ENCODE assay signal across 9 cellular contexts in the genomic region with DNA sequence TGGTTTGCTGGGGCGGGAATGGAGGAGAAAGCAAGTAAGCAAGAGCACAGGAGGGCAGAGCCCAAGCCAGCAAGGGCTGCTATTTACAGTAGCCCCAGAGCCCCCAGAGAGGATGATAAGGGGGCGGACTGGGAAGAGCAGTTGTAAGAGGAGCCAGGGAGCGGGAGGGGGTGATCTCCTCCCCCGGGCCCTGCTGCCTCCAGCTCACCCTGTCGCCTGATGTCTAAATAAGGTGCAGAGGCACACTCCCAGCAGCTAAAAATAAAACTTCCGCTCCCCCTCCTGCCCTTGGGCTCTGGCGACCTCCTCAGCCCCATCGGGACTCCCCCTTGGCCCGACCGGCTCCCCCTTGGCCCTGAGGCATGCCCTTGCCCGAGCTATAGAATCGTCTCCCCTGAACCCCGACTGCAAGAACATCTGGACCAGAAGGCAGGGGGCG. TPM values are rescaled to one million over a fixed set of nuclear protein-coding genes. Genes with fewer than 3 reads are reported as not detected.
DNase-seq lines count a peak whose midpoint lies in the region; ATAC-seq and TF ChIP-seq lines count a peak whose summit lies in the region.
"Had no signal": no experiment of that assay in that cellular context is flagged by ENCODE, and none has a peak within 500 bp of the region (broad histone marks: within the 10 kb centered on the region; RNA-seq: fewer than 3 reads in every experiment).

No MANE protein-coding gene starts in this region.

- H3K4me3 Mint-ChIP-seq in stimulated activated memory B cell treated with anti-CD40 and anti-IgM and Interleukin-4, amounts not matched to agents 10 μg/mL and 1 μg/mL and 100 μg/mL, for 72 hours = peak overlapping the region; percentile 76
- H3K4me3 Mint-ChIP-seq: T-helper 1 cell treated with Interleukin-12 subunit alpha and Interleukin-12 subunit beta and Interleukin-4 antibody, amounts not matched to agents 30 μg/mL and 1 μg/mL, for 36 hours had no signal

- H3K9me3 ChIP-seq in esophagus muscularis mucosa = no peaks in the 10 kb centered on the region

- intact Hi-C loops in esophagus muscularis mucosa (cut with DNase I) = loop anchor here (2.0 to 5.0 kb wide), 2 partner anchors 71 to 112 kb away; no protein-coding TSS in a partner anchor

- H3K4me1 Mint-ChIP-seq in stimulated activated memory B cell treated with anti-CD40 and anti-IgM and Interleukin-4, amounts not matched to agents 10 μg/mL and 1 μg/mL and 100 μg/mL, for 72 hours = peaks cover 85% of the 10 kb centered on the region

- WGBS in esophagus muscularis mucosa = 31% methylated on average over 12 of the region's 14 CpGs

- H3K36me3 ChIP-seq in esophagus muscularis mucosa = no peaks in the 10 kb centered on the region

- no peaks in the 10 kb centered on the region for H3K36me3 Mint-ChIP-seq in stimulated activated memory B cell treated with anti-CD40 and anti-IgM and Interleukin-4, amounts not matched to agents 10 μg/mL and 1 μg/mL and 100 μg/mL, for 72 hours

- peak; percentile 37 for ATAC-seq in GM19023 (IDR thresholded peaks at IDR 0.05; ENCODE audit: unreplicated experiment)
- peak; percentile 41 for ATAC-seq in HG03025 (IDR thresholded peaks at IDR 0.05; ENCODE audit: low FRiP score, unreplicated experiment)
- ATAC-seq in stimulated activated memory B cell treated with anti-CD40 and anti-IgM and Interleukin-4, amounts not matched to agents 10 μg/mL and 1 μg/mL and 100 μg/mL, for 72 hours = peak; percentile 68

- no peaks in the 10 kb centered on the region for H3K27me3 ChIP-seq in esophagus muscularis mucosa

- DNase-seq in esophagus muscularis mucosa (ENCODE audit: extremely low spot score) (no peak), NCI-H1694 (lab: John Stamatoyannopoulos, UW) (no peak), NCI-H510A (lab: John Stamatoyannopoulos, UW) (no peak), middle frontal gyrus (ENCODE audit: extremely low spot score, low spot score) (no peak), mesenteric fat pad (ENCODE audit: low spot score) (no peak)

- TF ChIP-seq EP300 in esophagus muscularis mucosa (IDR thresholded peaks at IDR 0.05) = no peak

- no peaks in the 10 kb centered on the region for H3K27me3 Mint-ChIP-seq in stimulated activated memory B cell treated with anti-CD40 and anti-IgM and Interleukin-4, amounts not matched to agents 10 μg/mL and 1 μg/mL and 100 μg/mL, for 72 hours

- H3K9me3 Mint-ChIP-seq in stimulated activated memory B cell treated with anti-CD40 and anti-IgM and Interleukin-4, amounts not matched to agents 10 μg/mL and 1 μg/mL and 100 μg/mL, for 72 hours = no peaks in the 10 kb centered on the region
- H3K9me3 Mint-ChIP-seq: T-helper 1 cell treated with Interleukin-12 subunit alpha and Interleukin-12 subunit beta and Interleukin-4 antibody, amounts not matched to agents 30 μg/mL and 1 μg/mL, for 36 hours had no signal

- peak overlapping the region; percentile 41 to 48 (median 44) for H3K4me3 ChIP-seq in esophagus muscularis mucosa

- no peak for TF ChIP-seq POLR2A in esophagus muscularis mucosa (IDR thresholded peaks at IDR 0.05; ENCODE audit: low read depth)

- peaks cover 24 to 51% (median 44%) of the 10 kb centered on the region in 4 donors for H3K4me1 ChIP-seq in esophagus muscularis mucosa

- H3K27ac Mint-ChIP-seq in stimulated activated memory B cell treated with anti-CD40 and anti-IgM and Interleukin-4, amounts not matched to agents 10 μg/mL and 1 μg/mL and 100 μg/mL, for 72 hours = peak overlapping the region; percentile 69
- H3K27ac Mint-ChIP-seq: T-helper 1 cell treated with Interleukin-12 subunit alpha and Interleukin-12 subunit beta and Interleukin-4 antibody, amounts not matched to agents 30 μg/mL and 1 μg/mL, for 36 hours had no signal

- no peak for TF ChIP-seq CTCF in esophagus muscularis mucosa (IDR thresholded peaks at IDR 0.05)

- peak overlapping the region; percentile 81 to 85 (median 83) for H3K27ac ChIP-seq in esophagus muscularis mucosa (replicated peaks in 1 of 4)

RNA-seq across cellular contexts. Expression of gene CCDC69, which starts 14.4 kb away (rescaled TPM):
- total RNA-seq in esophagus muscularis mucosa (100 to 1,000 TPM; 217 to 341 (median 285) TPM), mesenteric fat pad (184 TPM)

RNA-seq across cellular contexts. Expression of gene GM2A, which starts 14.7 kb away (rescaled TPM):
- total RNA-seq in esophagus muscularis mucosa (10 to 100 TPM; 28.3 to 32.0 (median 30.1) TPM), mesenteric fat pad (38.7 TPM)
